In genomic region chr11:111928286-111928685, GRCh38 we compare ENCODE assay signal across 11 cellular contexts. TPM values are rescaled to one million over a fixed set of nuclear protein-coding genes. Genes with fewer than 3 reads are reported as not detected.
"Had no signal": no experiment of that assay in that cellular context is flagged by ENCODE, and none has a peak within 500 bp of the region (broad histone marks: within the 10 kb centered on the region; RNA-seq: fewer than 3 reads in every experiment).

No MANE protein-coding gene starts in this region.

RNA-seq across cellular contexts. Expression of gene C11orf52, which starts 9.6 kb away (rescaled TPM):
- total RNA-seq: activated B cell treated with CpG ODN at 0.5 μM for 24 hours; activated CD8-positive, alpha-beta T cell treated with anti-CD3 and anti-CD28 coated beads for 36 hours; activated naive CD4-positive, alpha-beta T cell treated with anti-CD3 and anti-CD28 coated beads, Interleukin-2, amount 50 U/mL, for 72 hours; activated naive CD8-positive, alpha-beta T cell treated with anti-CD3 and anti-CD28 coated beads, Interleukin-2, amount 10 ng/mL, durations not matched to agents 7 days and 5 days; activated T-cell treated with anti-CD3 and anti-CD28 coated beads, Interleukin-2, amount 50 U/mL, for 72 hours; ascending aorta; cerebellum; frontal cortex; T-helper 1 cell treated with Interleukin-12 subunit alpha and Interleukin-12 subunit beta and Interleukin-4 antibody, amounts not matched to agents 30 ng/mL and 1 ng/mL, for 36 hours had no signal

RNA-seq across cellular contexts. Expression of gene HSPB2, which starts 15.8 kb away (rescaled TPM):
- total RNA-seq: activated B cell treated with CpG ODN at 0.5 μM for 24 hours; activated CD8-positive, alpha-beta T cell treated with anti-CD3 and anti-CD28 coated beads for 36 hours; activated naive CD4-positive, alpha-beta T cell treated with anti-CD3 and anti-CD28 coated beads, Interleukin-2, amount 50 U/mL, for 72 hours; ascending aorta; bronchial epithelial cell; epithelial cell of proximal tubule; T-helper 1 cell treated with Interleukin-12 subunit alpha and Interleukin-12 subunit beta and Interleukin-4 antibody, amounts not matched to agents 30 ng/mL and 1 ng/mL, for 36 hours had no signal

RNA-seq across cellular contexts. Expression of gene CRYAB, which starts 16.7 kb away (rescaled TPM):
- total RNA-seq: activated B cell treated with CpG ODN at 0.5 μM for 24 hours; activated CD8-positive, alpha-beta T cell treated with anti-CD3 and anti-CD28 coated beads for 36 hours; activated naive CD4-positive, alpha-beta T cell treated with anti-CD3 and anti-CD28 coated beads, Interleukin-2, amount 50 U/mL, for 72 hours; activated naive CD8-positive, alpha-beta T cell treated with anti-CD3 and anti-CD28 coated beads, Interleukin-2, amount 10 ng/mL, durations not matched to agents 7 days and 5 days; activated T-cell treated with anti-CD3 and anti-CD28 coated beads, Interleukin-2, amount 50 U/mL, for 72 hours; bronchial epithelial cell had no signal

RNA-seq across cellular contexts. Expression of gene CFAP68, which starts 48.9 kb away (rescaled TPM):
- total RNA-seq: ascending aorta had no signal
